Comparison of ENCODE assay signal across 9 cellular contexts in genomic region chr15:94047566-94047965, GRCh38.
"Had no signal": no experiment of that assay in that cellular context is flagged by ENCODE, and none has a peak within 500 bp of the region (broad histone marks: within the 10 kb centered on the region; RNA-seq: fewer than 3 reads in every experiment).

No MANE protein-coding gene starts in this region.

- H3K4me3 ChIP-seq: GM23248, HAP-1, K562 had no signal

- DNase-seq: GM23248, GOT3, H7, HFFc6, IMR-90, KG1 had no signal

- H3K4me3 Mint-ChIP-seq: HFFc6 had no signal

- H3K4me1 ChIP-seq: HAP-1 had no signal

- H2AFZ ChIP-seq: GM23248 had no signal

- ATAC-seq: HCT116, K562 had no signal

- H3K27ac Mint-ChIP-seq: HFFc6 had no signal

- H3K27ac ChIP-seq: GM23248 had no signal

- H3K9ac ChIP-seq: GM23248 had no signal

- H3K36me3 ChIP-seq: HAP-1 had no signal

- H3K9me3 ChIP-seq: HAP-1 had no signal
